In genomic region chr11:74929431-74930363, GRCh38 we compare ENCODE assay signal across 9 cellular contexts. TPM values are rescaled to one million over a fixed set of nuclear protein-coding genes. Genes with fewer than 3 reads are reported as not detected.
A peak's percentile ranks its signal among the peaks of the same experiment; 100 is the strongest.
DNase-seq lines count a peak whose midpoint lies in the region; ATAC-seq, FAIRE-seq and TF ChIP-seq lines count a peak whose summit lies in the region.
"Had no signal": no experiment of that assay in that cellular context is flagged by ENCODE, and none has a peak within 500 bp of the region (broad histone marks: within the 10 kb centered on the region; RNA-seq: fewer than 3 reads in every experiment).

No MANE protein-coding gene starts in this region.

- H2AK5ac ChIP-seq in H1 (ENCODE audit: low read depth, low read length), result no peak overlapping the region

- H3K23ac ChIP-seq in H1 (ENCODE audit: insufficient read length), result no peak overlapping the region

- no peaks in the 10 kb centered on the region for H3K79me2 ChIP-seq in H1 (ENCODE audit: control insufficient read depth in 1 of 2, insufficient read depth in 2 of 2, low read length in 2 of 2)

- CTCF ChIA-PET in activated CD8-positive, alpha-beta T cell treated with anti-CD3 and anti-CD28 coated beads, Interleukin-2, amount 10 ng/mL, durations not matched to agents 7 days and 5 days (lab: Charles Lee), result interaction anchor here (0.6 to 7.6 kb wide), 47 partner anchors 9 to 332 kb away, joined by 3 to 48 read pairs (median 5); partner anchors contain the start of genes NEU3, SPCS2, TPBGL and XRRA1
- CTCF ChIA-PET in H1 (lab: Charles Lee; ENCODE audit: partially characterized antibody), result interaction anchor here (0.6 to 4.0 kb wide), 46 partner anchors 9 to 605 kb away, joined by 3 to 35 read pairs (median 5); partner anchors contain the start of genes SPCS2 and XRRA1

- no peaks in the 10 kb centered on the region for H3K9me3 Mint-ChIP-seq in activated CD8-positive, alpha-beta T cell treated with anti-CD3 and anti-CD28 coated beads, Interleukin-2, amount 10 ng/mL, durations not matched to agents 7 days and 5 days (ENCODE audit: insufficient read depth)
- no peaks in the 10 kb centered on the region for H3K9me3 Mint-ChIP-seq in mesothelial cell of epicardium

- no peak overlapping the region for H4K91ac ChIP-seq in H1 (replicated peaks; ENCODE audit: insufficient read length, low read length)

- no peak overlapping the region for H3K4me2 ChIP-seq in H1 (ENCODE audit: insufficient read depth in 1 of 2, low read depth in 2 of 2, low read length in 2 of 2)
- H3K4me2 ChIP-seq: BLaER1 had no signal

- no peak overlapping the region for H2BK12ac ChIP-seq in H1 (ENCODE audit: low read depth, low read length)

- H3K4me3 Mint-ChIP-seq in activated CD8-positive, alpha-beta T cell treated with anti-CD3 and anti-CD28 coated beads, Interleukin-2, amount 10 ng/mL, durations not matched to agents 7 days and 5 days, result no peak overlapping the region
- no peak overlapping the region for H3K4me3 Mint-ChIP-seq in mesothelial cell of epicardium

- peak in 2 of 3 experiments; percentile 77 to 81; a peak in 3 of 4 replicates for TF ChIP-seq CTCF in H1 (IDR thresholded peaks at IDR 0.05; ENCODE audit: control extremely low read depth in 1 of 3, insufficient read depth in 1 of 3, low read depth in 1 of 3, low read length in 3 of 3)
- peak; percentile 72 for TF ChIP-seq CTCF in mesothelial cell of epicardium (IDR thresholded peaks at IDR 0.05; ENCODE audit: unreplicated experiment)

- H2AFZ ChIP-seq in H1 (ENCODE audit: low read length), result no peak overlapping the region

- no peak overlapping the region for H4K5ac ChIP-seq in H1 (ENCODE audit: insufficient read length, low read depth, low read length)

- 69% methylated on average over 8 of the region's 8 CpGs; no CpG with 5 or more reads in 1 of the 2 experiments for WGBS in H1 (ENCODE audit: extremely low coverage in 1 of 2, insufficient coverage in 1 of 2, insufficient read length in 1 of 2, insufficient replicate concordance in 2 of 2, low coverage in 1 of 2, low lambda C conversion rate in 2 of 2, missing lambda C conversion rate in 1 of 2), 2 experiments

- no peak overlapping the region for H2BK15ac ChIP-seq in H1 (ENCODE audit: low read length)

- peak; percentile 82 to 90 for TF ChIP-seq RAD21 in H1 (IDR thresholded peaks at IDR 0.05 in 1 of 2, conservative IDR thresholded peaks at IDR 0.05 in 1 of 2; ENCODE audit: low read depth in 2 of 2, low read length in 2 of 2)

- no peaks in the 10 kb centered on the region for H4K20me1 ChIP-seq in H1 (replicated peaks in 1 of 2; ENCODE audit: control insufficient read depth in 1 of 2, insufficient read depth in 2 of 2, low read length in 2 of 2)
- H4K20me1 ChIP-seq: BLaER1 had no signal

- no peaks in the 10 kb centered on the region for H3K27me3 Mint-ChIP-seq in activated CD8-positive, alpha-beta T cell treated with anti-CD3 and anti-CD28 coated beads, Interleukin-2, amount 10 ng/mL, durations not matched to agents 7 days and 5 days (ENCODE audit: low read depth)
- no peaks in the 10 kb centered on the region for H3K27me3 Mint-ChIP-seq in mesothelial cell of epicardium (ENCODE audit: low read depth)

- no peaks in the 10 kb centered on the region for H3K4me1 ChIP-seq in H1 (replicated peaks in 1 of 4; ENCODE audit: control insufficient read depth in 3 of 4, insufficient read depth in 4 of 4, low read length in 3 of 4)

- no peak overlapping the region for H3K27ac Mint-ChIP-seq in activated CD8-positive, alpha-beta T cell treated with anti-CD3 and anti-CD28 coated beads, Interleukin-2, amount 10 ng/mL, durations not matched to agents 7 days and 5 days
- H3K27ac Mint-ChIP-seq in mesothelial cell of epicardium, result no peak overlapping the region

- H3K18ac ChIP-seq in H1 (ENCODE audit: extremely low read depth, low read length), result no peak overlapping the region

- no peak overlapping the region for H3K4ac ChIP-seq in H1 (replicated peaks; ENCODE audit: insufficient read length, low read depth, low read length)

- no peaks in the 10 kb centered on the region for H3K36me3 ChIP-seq in H1 (ENCODE audit: control insufficient read depth in 2 of 4, insufficient read depth in 4 of 4, low read length in 3 of 4)

- peaks cover 48% of the 10 kb centered on the region for H3K4me1 Mint-ChIP-seq in activated CD8-positive, alpha-beta T cell treated with anti-CD3 and anti-CD28 coated beads, Interleukin-2, amount 10 ng/mL, durations not matched to agents 7 days and 5 days (ENCODE audit: low read depth)
- no peaks in the 10 kb centered on the region for H3K4me1 Mint-ChIP-seq in mesothelial cell of epicardium

- H2BK120ac ChIP-seq in H1 (replicated peaks; ENCODE audit: low read depth, low read length), result no peak overlapping the region

- TF ChIP-seq POLR2A in H1 (IDR thresholded peaks at IDR 0.05; ENCODE audit: control extremely low read depth in 1 of 2, low read depth in 2 of 2, low read length in 2 of 2), result no peak

- H3K27ac ChIP-seq in H1 (ENCODE audit: low read depth, low read length), result no peak overlapping the region
- H3K27ac ChIP-seq: BLaER1 had no signal

- no peaks in the 10 kb centered on the region for H3K79me1 ChIP-seq in H1 (ENCODE audit: low read depth, low read length)

- POLR2A ChIA-PET in activated CD8-positive, alpha-beta T cell treated with anti-CD3 and anti-CD28 coated beads, Interleukin-2, amount 10 ng/mL, durations not matched to agents 7 days and 5 days (lab: Charles Lee), result no interaction called here
- POLR2A ChIA-PET in H1 (lab: Charles Lee; ENCODE audit: partially characterized antibody), result interaction anchor here (0.6 kb wide), 1 partner anchor 322 kb away, joined by 3 read pairs; no protein-coding TSS in a partner anchor

- H2BK20ac ChIP-seq in H1 (ENCODE audit: low read length), result no peak overlapping the region

- peaks cover 20% of the 10 kb centered on the region for H3K36me3 Mint-ChIP-seq in activated CD8-positive, alpha-beta T cell treated with anti-CD3 and anti-CD28 coated beads, Interleukin-2, amount 10 ng/mL, durations not matched to agents 7 days and 5 days (ENCODE audit: low read depth)
- H3K36me3 Mint-ChIP-seq in mesothelial cell of epicardium, result peaks cover 6% of the 10 kb centered on the region

- DNase-seq in SIG-M5 treated with dmso at 0.1 percent for 504 hours (lab: John Stamatoyannopoulos, UW; ENCODE audit: unreplicated experiment), result peak; percentile 84
- no peak for DNase-seq in SIG-M5 (lab: John Stamatoyannopoulos, UW)
- DNase-seq in HS-5 (ENCODE audit: low read depth), result peak; percentile 76
- DNase-seq in NCI-H82 treated with DMSO at 0.1 percent for 48 hours (lab: John Stamatoyannopoulos, UW; ENCODE audit: unreplicated experiment), result peak; percentile 89
- DNase-seq in activated CD8-positive, alpha-beta T cell treated with anti-CD3 and anti-CD28 coated beads, Interleukin-2, amount 10 ng/mL, durations not matched to agents 7 days and 5 days, result peak; percentile 83
- DNase-seq in H1 (ENCODE audit: low read depth in 1 of 2, low spot score in 2 of 2), result peak in 1 of 2 experiments; percentile 66
- DNase-seq in mesothelial cell of epicardium (ENCODE audit: low spot score in 2 of 2, unreplicated experiment in 2 of 2), result peak; percentile 32 to 61
- peak; percentile 16 to 40 for DNase-seq in stimulated activated CD8-positive, alpha-beta memory T cell treated with anti-CD3 and anti-CD28 coated beads, Interleukin-4, amount 100 ng/mL, for 4 hours (ENCODE audit: low read depth in 2 of 2, low spot score in 1 of 2)

- no peaks in the 10 kb centered on the region for H3K27me3 ChIP-seq in H1 (replicated peaks in 1 of 4; ENCODE audit: control insufficient read depth in 3 of 4, extremely low read depth in 1 of 4, insufficient read depth in 3 of 4, low read length in 3 of 4)
- H3K27me3 ChIP-seq: BLaER1 had no signal

- H3K14ac ChIP-seq in H1 (ENCODE audit: insufficient read length), result no peak overlapping the region

- no peak for FAIRE-seq in H1 (lab: Jason Lieb, UNC)

- no peak overlapping the region for H2BK5ac ChIP-seq in H1 (ENCODE audit: low read depth, low read length)

- ATAC-seq in activated CD8-positive, alpha-beta T cell treated with anti-CD3 and anti-CD28 coated beads, Interleukin-2, amount 10 ng/mL, durations not matched to agents 7 days and 5 days, result peak; percentile 75

- H3K23me2 ChIP-seq in H1 (ENCODE audit: low read depth, low read length), result no peaks in the 10 kb centered on the region

- H3K4me3 ChIP-seq in H1 (ENCODE audit: extremely low read depth in 1 of 4, insufficient read depth in 2 of 4, low read depth in 3 of 4, low read length in 4 of 4), result no peak overlapping the region
- H3K4me3 ChIP-seq: BLaER1 had no signal

- no peak overlapping the region for H3K56ac ChIP-seq in H1 (replicated peaks; ENCODE audit: insufficient read length, low read depth, low read length)

- no peaks in the 10 kb centered on the region for H3K9me3 ChIP-seq in H1 (ENCODE audit: insufficient read depth in 2 of 2, low read depth in 1 of 2, low read length in 1 of 2)
- H3K9me3 ChIP-seq: BLaER1 had no signal

- H4K8ac ChIP-seq in H1 (ENCODE audit: extremely low read depth, insufficient read depth, low read length), result no peak overlapping the region

- TF ChIP-seq EP300 in H1 (IDR thresholded peaks at IDR 0.05; ENCODE audit: borderline replicate concordance in 1 of 2, low read depth in 2 of 2, low read length in 2 of 2), result no peak

- no peak overlapping the region for H3K9ac ChIP-seq in H1 (replicated peaks in 1 of 4; ENCODE audit: extremely low read depth in 1 of 4, low read depth in 3 of 4, low read length in 3 of 4)
- H3K9ac ChIP-seq: BLaER1 had no signal

RNA-seq across cellular contexts. Expression of gene XRRA1, which starts 19.2 kb away (rescaled TPM):
- 10 to 100 TPM; 16.6 to 19.0 TPM for total RNA-seq in activated CD8-positive, alpha-beta T cell treated with anti-CD3 and anti-CD28 coated beads, Interleukin-2, amount 10 ng/mL, durations not matched to agents 7 days and 5 days
- total RNA-seq in H1 (2021; fragmentation: NEBNext Ultra II Directional; extraction: Animal tissue kit (Norgen Biotek cat#: 25700)), result 3.9 and 7.1 TPM in 2 replicates
- 2.1 and 2.7 TPM in 2 replicates for polyA plus RNA-seq in H1 (2011; rRNA removed)
- polyA plus RNA-seq in H1 (2011; cell fraction: cytosol; rRNA removed), result 2.5 TPM
- 10.1 TPM for polyA plus RNA-seq in H1 (2011; cell fraction: nucleus; rRNA removed)
- polyA plus RNA-seq in H1 (2012, experiment 1 of 2), result 3.1 to 4.6 TPM (median 3.7 TPM) in 4 replicates
- polyA plus RNA-seq in H1 (2012, experiment 2 of 2), result 1.2 TPM
- 2.4 TPM for polyA plus RNA-seq in H1 (2013, experiment 1 of 2)
- polyA plus RNA-seq in H1 (2013, experiment 2 of 2), result 3.1 TPM
- polyA minus RNA-seq in H1 (2011; rRNA and poly(A)+ RNA removed), result 7.5 and 8.9 TPM in 2 replicates
- polyA minus RNA-seq in H1 (2011; cell fraction: cytosol; rRNA and poly(A)+ RNA removed), result 5.8 TPM
- 20.1 TPM for polyA minus RNA-seq in H1 (2011; cell fraction: nucleus; rRNA and poly(A)+ RNA removed)
- 11.9 to 12.8 TPM (median 12.3 TPM) in 3 replicates for total RNA-seq in mesothelial cell of epicardium

RNA-seq across cellular contexts. Expression of gene SPCS2, which starts 19.4 kb away (rescaled TPM):
- 100 to 1,000 TPM; 149 to 156 TPM for total RNA-seq in activated CD8-positive, alpha-beta T cell treated with anti-CD3 and anti-CD28 coated beads, Interleukin-2, amount 10 ng/mL, durations not matched to agents 7 days and 5 days
- 161 and 166 TPM in 2 replicates for total RNA-seq in H1 (2021; fragmentation: NEBNext Ultra II Directional; extraction: Animal tissue kit (Norgen Biotek cat#: 25700))
- 58.0 and 92.7 TPM in 2 replicates for polyA plus RNA-seq in H1 (2011; rRNA removed)
- 106 TPM for polyA plus RNA-seq in H1 (2011; cell fraction: cytosol; rRNA removed)
- polyA plus RNA-seq in H1 (2011; cell fraction: nucleus; rRNA removed), result 13.1 TPM
- 89.2 to 165 TPM (median 110 TPM) in 4 replicates for polyA plus RNA-seq in H1 (2012, experiment 1 of 2)
- polyA plus RNA-seq in H1 (2012, experiment 2 of 2), result 53.6 TPM
- polyA plus RNA-seq in H1 (2013, experiment 1 of 2), result 129 TPM
- 192 TPM for polyA plus RNA-seq in H1 (2013, experiment 2 of 2)
- polyA minus RNA-seq in H1 (2011; rRNA and poly(A)+ RNA removed), result 24.4 and 25.1 TPM in 2 replicates
- polyA minus RNA-seq in H1 (2011; cell fraction: cytosol; rRNA and poly(A)+ RNA removed), result 20.8 TPM
- 17.4 TPM for polyA minus RNA-seq in H1 (2011; cell fraction: nucleus; rRNA and poly(A)+ RNA removed)
- 101 to 119 TPM (median 106 TPM) in 3 replicates for total RNA-seq in mesothelial cell of epicardium

RNA-seq across cellular contexts. Expression of gene NEU3, which starts 59.0 kb away (rescaled TPM):
- 10 to 100 TPM; 15.8 to 16.7 TPM for total RNA-seq in activated CD8-positive, alpha-beta T cell treated with anti-CD3 and anti-CD28 coated beads, Interleukin-2, amount 10 ng/mL, durations not matched to agents 7 days and 5 days
- total RNA-seq in H1 (2021; fragmentation: NEBNext Ultra II Directional; extraction: Animal tissue kit (Norgen Biotek cat#: 25700)), result 15.6 and 17.8 TPM in 2 replicates
- 8.9 and 11.9 TPM in 2 replicates for polyA plus RNA-seq in H1 (2011; rRNA removed)
- polyA plus RNA-seq in H1 (2011; cell fraction: cytosol; rRNA removed), result 10.1 TPM
- 19.6 TPM for polyA plus RNA-seq in H1 (2011; cell fraction: nucleus; rRNA removed)
- polyA plus RNA-seq in H1 (2012, experiment 1 of 2), result 7.4 to 10.6 TPM (median 9.7 TPM) in 4 replicates
- polyA plus RNA-seq in H1 (2012, experiment 2 of 2), result 3.4 TPM
- 10.1 TPM for polyA plus RNA-seq in H1 (2013, experiment 1 of 2)
- polyA plus RNA-seq in H1 (2013, experiment 2 of 2), result 11.4 TPM
- polyA minus RNA-seq in H1 (2011; rRNA and poly(A)+ RNA removed), result 37.5 and 47.4 TPM in 2 replicates
- 20.9 TPM for polyA minus RNA-seq in H1 (2011; cell fraction: cytosol; rRNA and poly(A)+ RNA removed)
- 22.9 TPM for polyA minus RNA-seq in H1 (2011; cell fraction: nucleus; rRNA and poly(A)+ RNA removed)
- 12.0 to 13.6 TPM (median 12.9 TPM) in 3 replicates for total RNA-seq in mesothelial cell of epicardium
